Comparison of ENCODE assay signal across 11 cellular contexts in genomic region chr1:12501661-12502060, GRCh38.
A peak's percentile ranks its signal among the peaks of the same experiment; 100 is the strongest.
DNase-seq lines count a peak whose midpoint lies in the region; ATAC-seq and TF ChIP-seq lines count a peak whose summit lies in the region.
"Had no signal": no experiment of that assay in that cellular context is flagged by ENCODE, and none has a peak within 500 bp of the region (broad histone marks: within the 10 kb centered on the region; RNA-seq: fewer than 3 reads in every experiment).

No MANE protein-coding gene starts in this region.

- no peaks in the 10 kb centered on the region for H3K27me3 Mint-ChIP-seq in central memory CD8-positive, alpha-beta T cell

- no peak overlapping the region for H2BK12ac ChIP-seq in neuronal stem cell (ENCODE audit: low read length)

- peak overlapping the region; percentile 16 for H3K23ac ChIP-seq in neuronal stem cell (ENCODE audit: low read depth, low read length, poor library complexity)

- no peak overlapping the region for H2BK15ac ChIP-seq in neuronal stem cell (ENCODE audit: low read length)

- no peaks in the 10 kb centered on the region for H3K9me3 Mint-ChIP-seq in central memory CD8-positive, alpha-beta T cell

- no peak for ATAC-seq in central memory CD8-positive, alpha-beta T cell (replicated peaks; ENCODE audit: extremely low read depth, poor library complexity, severe bottlenecking)
- ATAC-seq in right lobe of liver (no peak), HG02981 (IDR thresholded peaks at IDR 0.05; ENCODE audit: unreplicated experiment) (no peak)

- no peak overlapping the region for H4K91ac ChIP-seq in neuronal stem cell (ENCODE audit: low read depth, low read length, poor library complexity)

- H2BK120ac ChIP-seq in neuronal stem cell (ENCODE audit: low read depth, low read length) = no peak overlapping the region

- H3K79me1 ChIP-seq in neuronal stem cell (ENCODE audit: low read depth, low read length) = peaks cover 3% of the 10 kb centered on the region

- no CpG with 5 or more reads among the region's 9 CpGs for WGBS in neuronal stem cell (ENCODE audit: extremely low coverage in 2 of 2, insufficient read length in 2 of 2, insufficient replicate concordance in 1 of 2), 2 donors
- WGBS in right lobe of liver (ENCODE audit: insufficient coverage, low coverage, low lambda C conversion rate, missing lambda C conversion rate) = 83% methylated on average over 9 of the region's 9 CpGs

- H3K4me1 Mint-ChIP-seq in central memory CD8-positive, alpha-beta T cell = peaks cover 15% of the 10 kb centered on the region

- H3K4me3 ChIP-seq in MG63 (no peak overlapping the region), neuronal stem cell (ENCODE audit: low read length in 2 of 2) (no peak overlapping the region), right lobe of liver (no peak overlapping the region)

- no peak overlapping the region for H3K4me3 Mint-ChIP-seq in central memory CD8-positive, alpha-beta T cell

- no peaks in the 10 kb centered on the region for H3K9me3 ChIP-seq in MG63
- no peaks in the 10 kb centered on the region for H3K9me3 ChIP-seq in neuronal stem cell (replicated peaks in 1 of 2; ENCODE audit: control insufficient read depth in 2 of 2, insufficient read depth in 1 of 2, low read depth in 1 of 2, low read length in 2 of 2)
- H3K9me3 ChIP-seq in right lobe of liver = no peaks in the 10 kb centered on the region
- H3K9me3 ChIP-seq: Caco-2 had no signal

- DNase-seq in GM03348 (ENCODE audit: low spot score) (peak; percentile 63), MG63 (peak; percentile 83), neuronal stem cell (ENCODE audit: low spot score) (no peak), DMS153 treated with DMSO at 0.1 percent for 48 hours (lab: John Stamatoyannopoulos, UW; ENCODE audit: unreplicated experiment) (no peak), right lobe of liver (no peak), dedifferentiated amniotic fluid mesenchymal stem cell (ENCODE audit: extremely low spot score) (no peak)
- DNase-seq in central memory CD8-positive, alpha-beta T cell (ENCODE audit: low spot score in 2 of 2) = no peak
- DNase-seq: Caco-2, KG1, NCI-H2081 had no signal

- no peak overlapping the region for H3K4ac ChIP-seq in neuronal stem cell (ENCODE audit: low read length)

- H3K4me1 ChIP-seq in neuronal stem cell (ENCODE audit: control insufficient read depth in 2 of 2, insufficient read depth in 1 of 2, low read depth in 1 of 2, low read length in 2 of 2) (peaks cover 10 to 16% of the 10 kb centered on the region in 2 donors), right lobe of liver (peaks cover 0 to 8% (median 2%) of the 10 kb centered on the region in 4 donors)
- H3K4me1 ChIP-seq: Caco-2 had no signal

- no peak overlapping the region for H3K4me2 ChIP-seq in neuronal stem cell (ENCODE audit: insufficient read depth, low read length, poor library complexity, severe bottlenecking)

- peaks cover 31% of the 10 kb centered on the region for H3K36me3 Mint-ChIP-seq in central memory CD8-positive, alpha-beta T cell (ENCODE audit: insufficient read depth)

- no peak overlapping the region for H2AFZ ChIP-seq in neuronal stem cell (ENCODE audit: low read length)

- H3K36me3 ChIP-seq in MG63 (peaks cover 21% of the 10 kb centered on the region), neuronal stem cell (replicated peaks in 1 of 2; ENCODE audit: control insufficient read depth in 2 of 2, insufficient read depth in 2 of 2, low read length in 2 of 2) (peaks cover 0 to 9% of the 10 kb centered on the region in 2 donors), right lobe of liver (peaks cover 0 to 8% (median 0%) of the 10 kb centered on the region in 4 donors)

- H3K27ac Mint-ChIP-seq in central memory CD8-positive, alpha-beta T cell (ENCODE audit: low read depth) = peak overlapping the region; percentile 90

- no peak overlapping the region for H2BK5ac ChIP-seq in neuronal stem cell (ENCODE audit: low read length)

- H4K8ac ChIP-seq in neuronal stem cell (ENCODE audit: low read depth, low read length) = no peak overlapping the region

- no peak for TF ChIP-seq POLR2A in right lobe of liver (IDR thresholded peaks at IDR 0.05)

- H3K9ac ChIP-seq in neuronal stem cell (ENCODE audit: low read depth, low read length, poor library complexity) = no peak overlapping the region

- TF ChIP-seq CTCF in right lobe of liver (IDR thresholded peaks at IDR 0.05) = no peak

- intact Hi-C loops in right lobe of liver (cut with DNase I) = no loop called here

- no peak overlapping the region for H2AK5ac ChIP-seq in neuronal stem cell (ENCODE audit: low read depth, low read length)

- H3K27me3 ChIP-seq in MG63 (no peaks in the 10 kb centered on the region), neuronal stem cell (ENCODE audit: control insufficient read depth in 3 of 3, insufficient read depth in 3 of 3, low read depth in 1 of 3, low read length in 3 of 3) (no peaks in the 10 kb centered on the region), right lobe of liver (no peaks in the 10 kb centered on the region)

- no peak overlapping the region for H3K18ac ChIP-seq in neuronal stem cell (ENCODE audit: low read length)

- H3K14ac ChIP-seq in neuronal stem cell (ENCODE audit: low read length) = no peak overlapping the region

- H3K27ac ChIP-seq in neuronal stem cell (replicated peaks; ENCODE audit: low read length) (no peak overlapping the region), right lobe of liver (no peak overlapping the region)

Comparison
In these comparisons a context has a peak if more than half of its experiments do, and no peak if none do; other contexts are left out.
1. DNase-seq: peak in GM03348 (single experiment) and MG63 (single experiment); none in central memory CD8-positive, alpha-beta T cell (0 of 2), neuronal stem cell (single experiment), DMS153 treated with DMSO at 0.1 percent for 48 hours (single experiment), right lobe of liver (0 of 3) and dedifferentiated amniotic fluid mesenchymal stem cell (single experiment).